Comparison of ENCODE assay signal across 8 cellular contexts in genomic region chr1:16143566-16144324, GRCh38. TPM values are rescaled to one million over a fixed set of nuclear protein-coding genes. Genes with fewer than 3 reads are reported as not detected.
A peak's percentile ranks its signal among the peaks of the same experiment; 100 is the strongest.
DNase-seq lines count a peak whose midpoint lies in the region; ATAC-seq, FAIRE-seq and TF ChIP-seq lines count a peak whose summit lies in the region.

No MANE protein-coding gene starts in this region.

- TF ChIP-seq CTCF in GM23338 (conservative IDR thresholded peaks at IDR 0.05; ENCODE audit: low read depth in 2 of 2) (no peak), gastrocnemius medialis (IDR thresholded peaks at IDR 0.05 in 4 of 5, conservative IDR thresholded peaks at IDR 0.05 in 1 of 5) (no peak)

- in situ Hi-C loops in gastrocnemius medialis (cut with MboI; ENCODE audit: low sequenced_read_pairs in 4 of 4): no loop called here

- peaks cover 63% of the 10 kb centered on the region for H3K4me1 Mint-ChIP-seq in GM23338
- peaks cover 2% of the 10 kb centered on the region for H3K4me1 Mint-ChIP-seq in T-helper 17 cell

- H3K9me2 ChIP-seq in GM23338 (ENCODE audit: insufficient read depth): no peaks in the 10 kb centered on the region

- H4K20me1 ChIP-seq in GM23338 (replicated peaks; ENCODE audit: insufficient read depth): peaks cover 21% of the 10 kb centered on the region

- peaks cover 52% of the 10 kb centered on the region for H3K36me3 Mint-ChIP-seq in GM23338 (ENCODE audit: low read depth)
- H3K36me3 Mint-ChIP-seq in T-helper 17 cell (ENCODE audit: low read depth): no peaks in the 10 kb centered on the region

- H3K27ac ChIP-seq in GM23338 (ENCODE audit: low read depth) (peak overlapping the region; percentile 81; the same call in 1 of the 2 replicates), gastrocnemius medialis (peak overlapping the region; percentile 28 to 80 (median 76))

- intact Hi-C loops in Right ventricle myocardium superior (cut with DNase I): no loop called here
- intact Hi-C loops in gastrocnemius medialis (cut with DNase I; ENCODE audit: low total_unique reads): loop anchor here (5.0 kb wide), 1 partner anchor 51 kb away; no protein-coding TSS in a partner anchor

- no peak overlapping the region for H2AFZ ChIP-seq in GM23338

- H3K27me3 ChIP-seq in GM23338 (ENCODE audit: insufficient read depth) (no peaks in the 10 kb centered on the region), gastrocnemius medialis (peaks cover 17 to 24% (median 20%) of the 10 kb centered on the region in 3 donors)

- H3K4me3 Mint-ChIP-seq in GM23338 (no peak overlapping the region), T-helper 17 cell (no peak overlapping the region)

- H3K4me2 ChIP-seq in GM23338: no peak overlapping the region

- no peak overlapping the region for H3K27ac Mint-ChIP-seq in GM23338
- H3K27ac Mint-ChIP-seq in T-helper 17 cell: no peak overlapping the region

- no peak overlapping the region for H3K4me3 ChIP-seq in GM23338
- H3K4me3 ChIP-seq in gastrocnemius medialis: no peak overlapping the region

- H3K9me3 ChIP-seq in gastrocnemius medialis (no peaks in the 10 kb centered on the region), T-helper 17 cell (ENCODE audit: control insufficient read depth, low read length, poor library complexity, severe bottlenecking) (no peaks in the 10 kb centered on the region)

- no peak for ATAC-seq in GM23338
- peak; percentile 56 for ATAC-seq in Right ventricle myocardium superior (ENCODE audit: poor library complexity)
- ATAC-seq in gastrocnemius medialis: no peak
- ATAC-seq in T-helper 17 cell: no peak

- no peak for FAIRE-seq in GM12891 (lab: Jason Lieb, UNC)

- no peak for DNase-seq in GM23338 (ENCODE audit: low spot score)
- peak; percentile 73 for DNase-seq in RPMI7951 (ENCODE audit: low read depth)
- peak; percentile 74 for DNase-seq in Right ventricle myocardium superior
- DNase-seq in gastrocnemius medialis: no peak
- no peak for DNase-seq in GM12891 (ENCODE audit: insufficient read length, low spot score)
- DNase-seq in T-helper 17 cell: no peak
- DNase-seq in nucleus accumbens (lab: John Stamatoyannopoulos, UW): no peak
- no peak for DNase-seq in occipital lobe (lab: John Stamatoyannopoulos, UW)

- H3K4me1 ChIP-seq in GM23338 (ENCODE audit: insufficient read depth) (peaks cover 58% of the 10 kb centered on the region), gastrocnemius medialis (peaks cover 26 to 37% of the 10 kb centered on the region in 2 donors)

- H3F3A ChIP-seq in GM23338 (replicated peaks; ENCODE audit: low read depth): peaks cover 20% of the 10 kb centered on the region

- no peaks in the 10 kb centered on the region for H3K9me3 Mint-ChIP-seq in GM23338

- peaks cover 10% of the 10 kb centered on the region for H3K36me3 ChIP-seq in GM23338 (ENCODE audit: insufficient read depth)
- peaks cover 0 to 8% of the 10 kb centered on the region in 2 donors for H3K36me3 ChIP-seq in gastrocnemius medialis

- peaks cover 29% of the 10 kb centered on the region for H3K27me3 Mint-ChIP-seq in GM23338 (ENCODE audit: insufficient read depth, low read depth, poor library complexity)
- no peaks in the 10 kb centered on the region for H3K27me3 Mint-ChIP-seq in T-helper 17 cell

- peaks cover 83% of the 10 kb centered on the region for H3K79me2 ChIP-seq in GM23338 (replicated peaks; ENCODE audit: insufficient read depth)

- TF ChIP-seq POLR2A in gastrocnemius medialis (IDR thresholded peaks at IDR 0.05) (no peak), GM12891 (IDR thresholded peaks at IDR 0.05; ENCODE audit: low read depth, low read length) (no peak)

TF ChIP-seq in GM23338, 12 proteins besides CTCF, POLR2A, EP300 and RAD21 (continues in another document):
- TF ChIP-seq ZNF331 (CRISPR knock-in tag; IDR thresholded peaks at IDR 0.05; ENCODE audit: low read depth) (no peak), POLR2AphosphoS5 (IDR thresholded peaks at IDR 0.05; ENCODE audit: low read depth) (no peak), STAT1 (IDR thresholded peaks at IDR 0.05; ENCODE audit: unreplicated experiment) (no peak), ETS1 (IDR thresholded peaks at IDR 0.05) (no peak), EZH2phosphoT487 (IDR thresholded peaks at IDR 0.05; ENCODE audit: unreplicated experiment) (no peak), JUNB (IDR thresholded peaks at IDR 0.05; ENCODE audit: unreplicated experiment) (no peak), ZNF114 (CRISPR knock-in tag; IDR thresholded peaks at IDR 0.05) (no peak), EZH2 (IDR thresholded peaks at IDR 0.05; ENCODE audit: low read depth, unreplicated experiment) (no peak), NANOG (IDR thresholded peaks at IDR 0.05; ENCODE audit: borderline replicate concordance) (no peak)

TF ChIP-seq in GM12891, 5 proteins besides CTCF, POLR2A, EP300 and RAD21:
- TF ChIP-seq POLR2AphosphoS5 (IDR thresholded peaks at IDR 0.05; ENCODE audit: low read depth, low read length) (no peak), PAX5 (IDR thresholded peaks at IDR 0.05; ENCODE audit: insufficient read depth, low read length, severe bottlenecking) (no peak), TAF1 (IDR thresholded peaks at IDR 0.05; ENCODE audit: low read depth, low read length) (no peak), POU2F2 (IDR thresholded peaks at IDR 0.05; ENCODE audit: low read depth, low read length) (no peak), SPI1 (IDR thresholded peaks at IDR 0.05; ENCODE audit: low read depth, low read length) (no peak)

RNA-seq across cellular contexts. Expression of gene EPHA2, which starts 12.1 kb away (rescaled TPM):
- total RNA-seq in GM23338 (2014; rRNA removed; shearing (Covaris generic)): 35.0 and 51.2 TPM in 2 replicates
- polyA plus RNA-seq in GM23338 (2016; fragmentation: Nextera tagmentation; extraction: Ambion mirVana): 7.5 and 8.5 TPM in 2 replicates
- total RNA-seq in RPMI7951 (2014; rRNA removed; shearing (Covaris generic)): 47.1 and 53.4 TPM in 2 replicates
- 7.3 TPM for total RNA-seq in Right ventricle myocardium superior
- 1 to 10 TPM; 1.2 to 6.4 (median 2.9) TPM for total RNA-seq in gastrocnemius medialis
- 0.14 TPM for polyA plus RNA-seq in GM12891 (2012; ENCODE audit: low read depth, missing spikeins)
- total RNA-seq in T-helper 17 cell: not detected
- total RNA-seq in occipital lobe: 1.1 TPM

Comparison
In these comparisons a context has a peak if more than half of its experiments do, and no peak if none do; other contexts are left out.
1. DNase-seq: peak in RPMI7951 (single experiment) and Right ventricle myocardium superior (single experiment); none in GM23338 (single experiment), gastrocnemius medialis (0 of 2), GM12891 (single experiment), T-helper 17 cell (0 of 3), nucleus accumbens (0 of 56) and occipital lobe (single experiment).